In genomic region chr5:172903790-172904189, GRCh38 we compare ENCODE assay signal across 10 cellular contexts. TPM values are rescaled to one million over a fixed set of nuclear protein-coding genes. Genes with fewer than 3 reads are reported as not detected.
DNase-seq lines count a peak whose midpoint lies in the region; ATAC-seq, FAIRE-seq and TF ChIP-seq lines count a peak whose summit lies in the region.
"Had no signal": no experiment of that assay in that cellular context is flagged by ENCODE, and none has a peak within 500 bp of the region (broad histone marks: within the 10 kb centered on the region; RNA-seq: fewer than 3 reads in every experiment).

No MANE protein-coding gene starts in this region.

- H3K4me3 ChIP-seq in fibroblast of the aortic adventitia (ENCODE audit: low read depth, low read length) (no peak overlapping the region), OCI-LY7 (ENCODE audit: low read depth, low read length, poor library complexity, severe bottlenecking) (no peak overlapping the region)

- CTCF ChIA-PET in OCI-LY7 (lab: Charles Lee; ENCODE audit: unreplicated experiment), result no interaction called here

- H3K9me2 ChIP-seq in OCI-LY7 (ENCODE audit: insufficient read depth, low read length), result no peaks in the 10 kb centered on the region

- POLR2A ChIA-PET in OCI-LY7 (lab: Charles Lee), result no interaction called here

- TF ChIP-seq CTCF in fibroblast of the aortic adventitia (IDR thresholded peaks at IDR 0.05; ENCODE audit: insufficient read depth, low read length) (no peak), OCI-LY7 (conservative IDR thresholded peaks at IDR 0.05; ENCODE audit: low read length) (no peak)

- TF ChIP-seq POLR2A in H54 (IDR thresholded peaks at IDR 0.05; ENCODE audit: low read depth, low read length), result no peak

- no peak for ATAC-seq in HG03457 (IDR thresholded peaks at IDR 0.05; ENCODE audit: unreplicated experiment)

- BruUV-seq in OCI-LY7 (replicated peaks; lab: Mats Ljungman, UMichigan), result no TSS peak

- in situ Hi-C loops in Caki2 (cut with HindIII; ENCODE audit: low pct_unique_long_range_greater_than_20kb, low sequenced_read_pairs), result loop anchor here (25.0 kb wide), 1 partner anchor 116 kb away; no protein-coding TSS in a partner anchor

- peak; percentile 95 for DNase-seq in Caki2 (ENCODE audit: low read depth)
- peak; percentile 94 for DNase-seq in RPMI7951 (ENCODE audit: low read depth)
- peak; percentile 93 for DNase-seq in fibroblast of the aortic adventitia (ENCODE audit: low read depth)
- peak; percentile 78 for DNase-seq in pulmonary artery endothelial cell (ENCODE audit: low read depth, low spot score)
- no peak for DNase-seq in OCI-LY7 (ENCODE audit: low spot score)
- DNase-seq in Kasumi-1 (lab: John Stamatoyannopoulos, UW), result no peak
- DNase-seq in H54 (ENCODE audit: insufficient read length, low spot score), result no peak
- DNase-seq: NCI-H2227 treated with DMSO at 0.1 percent for 48 hours had no signal

- no peak overlapping the region for H3K27ac ChIP-seq in OCI-LY7 (ENCODE audit: low read depth, low read length, poor library complexity, severe bottlenecking)

- H2AFZ ChIP-seq in OCI-LY7 (ENCODE audit: low read length), result no peak overlapping the region

- no peaks in the 10 kb centered on the region for H3K9me3 ChIP-seq in OCI-LY7 (ENCODE audit: low read length)

- no peak for FAIRE-seq in H54 (lab: Jason Lieb, UNC)
- FAIRE-seq: colon had no signal

- no peaks in the 10 kb centered on the region for H3K4me1 ChIP-seq in OCI-LY7 (ENCODE audit: insufficient read depth, low read length, poor library complexity, severe bottlenecking)

- peaks cover 25% of the 10 kb centered on the region for H3K36me3 ChIP-seq in OCI-LY7 (ENCODE audit: insufficient read depth, low read length)

- no peak overlapping the region for H3K4me2 ChIP-seq in OCI-LY7 (ENCODE audit: low read length)

- H3K79me2 ChIP-seq in OCI-LY7 (ENCODE audit: insufficient read depth, low read depth, low read length), result no peaks in the 10 kb centered on the region

- intact Hi-C loops in OCI-LY7 (cut with micrococcal nuclease; ENCODE audit: unreplicated experiment), result no loop called here

- H4K20me1 ChIP-seq in OCI-LY7 (ENCODE audit: insufficient read depth, low read length), result no peaks in the 10 kb centered on the region

RNA-seq across cellular contexts. Expression of gene RPL26L1, which starts 55.4 kb away (rescaled TPM):
- 269 and 272 TPM in 2 replicates for total RNA-seq in Caki2 (2014; rRNA removed; shearing (Covaris generic); ENCODE audit: low replicate concordance)
- total RNA-seq in RPMI7951 (2014; rRNA removed; shearing (Covaris generic)), result 97.3 and 97.4 TPM in 2 replicates
- total RNA-seq in fibroblast of the aortic adventitia (ENCODE audit: low replicate concordance), result 47.3 and 54.9 TPM in 2 replicates
- 51.7 and 53.5 TPM in 2 replicates for total RNA-seq in pulmonary artery endothelial cell
- total RNA-seq in OCI-LY7 (2014; rRNA removed; shearing (Covaris generic)), result 34.5 and 45.0 TPM in 2 replicates
- total RNA-seq in OCI-LY7 (2022), result 48.4 and 63.1 TPM in 2 replicates

Comparison
In these comparisons a context has a peak if more than half of its experiments do, and no peak if none do; other contexts are left out.
1. DNase-seq: peak in Caki2 (single experiment), RPMI7951 (single experiment), fibroblast of the aortic adventitia (single experiment) and pulmonary artery endothelial cell (single experiment); none in OCI-LY7 (single experiment), Kasumi-1 (0 of 2) and H54 (single experiment).